8 cellular contexts compared by ENCODE assay signal in genomic region chr1:224433671-224434446, GRCh38. TPM values are rescaled to one million over a fixed set of nuclear protein-coding genes. Genes with fewer than 3 reads are reported as not detected.
DNase-seq lines count a peak whose midpoint lies in the region; ATAC-seq, FAIRE-seq and TF ChIP-seq lines count a peak whose summit lies in the region.

No MANE protein-coding gene starts in this region.

- no peaks in the 10 kb centered on the region for H3K9me3 Mint-ChIP-seq in activated CD8-positive, alpha-beta T cell treated with anti-CD3 and anti-CD28 coated beads, Interleukin-2, amount 10 ng/mL, durations not matched to agents 7 days and 5 days (ENCODE audit: insufficient read depth)
- no peaks in the 10 kb centered on the region for H3K9me3 Mint-ChIP-seq in stimulated activated naive CD8-positive, alpha-beta T cell treated with anti-CD3 and anti-CD28 coated beads, Interleukin-15, amount 100 ng/mL, for 72 hours

- 3% methylated on average over 29 of the region's 66 CpGs; no CpG with 5 or more reads in 1 of the 2 experiments for WGBS in H1 (ENCODE audit: extremely low coverage in 1 of 2, insufficient coverage in 1 of 2, insufficient read length in 1 of 2, insufficient replicate concordance in 2 of 2, low coverage in 1 of 2, low lambda C conversion rate in 2 of 2, missing lambda C conversion rate in 1 of 2), 2 experiments
- 0 to 1% methylated on average over 16 to 23 of the region's 66 CpGs for WGBS in mesodermal cell (ENCODE audit: insufficient coverage in 2 of 2), 2 experiments

- H3K9me3 ChIP-seq in H1 (ENCODE audit: insufficient read depth in 2 of 2, low read depth in 1 of 2, low read length in 1 of 2): no peaks in the 10 kb centered on the region
- H3K9me3 ChIP-seq in mesodermal cell (ENCODE audit: control insufficient read depth, low read length): no peaks in the 10 kb centered on the region

- no peak overlapping the region for H3K4ac ChIP-seq in H1 (replicated peaks; ENCODE audit: insufficient read length, low read depth, low read length)

- ATAC-seq in activated CD8-positive, alpha-beta T cell treated with anti-CD3 and anti-CD28 coated beads, Interleukin-2, amount 10 ng/mL, durations not matched to agents 7 days and 5 days: peak; percentile 18
- peak; percentile 26 for ATAC-seq in stimulated activated naive CD8-positive, alpha-beta T cell treated with anti-CD3 and anti-CD28 coated beads, Interleukin-15, amount 100 ng/mL, for 72 hours
- ATAC-seq in HG02623 (IDR thresholded peaks at IDR 0.05; ENCODE audit: unreplicated experiment): no peak

- no peaks in the 10 kb centered on the region for H3K79me1 ChIP-seq in H1 (ENCODE audit: low read depth, low read length)

- H3K79me2 ChIP-seq in H1 (ENCODE audit: control insufficient read depth in 1 of 2, insufficient read depth in 2 of 2, low read length in 2 of 2): peaks cover 19 to 58% of the 10 kb centered on the region in 2 experiments

- peak in 1 of 2 experiments; percentile 12; a peak in 1 of 3 replicates for TF ChIP-seq EP300 in H1 (IDR thresholded peaks at IDR 0.05; ENCODE audit: borderline replicate concordance in 1 of 2, low read depth in 2 of 2, low read length in 2 of 2)

- H3K9ac ChIP-seq in H1 (replicated peaks in 1 of 4; ENCODE audit: extremely low read depth in 1 of 4, low read depth in 3 of 4, low read length in 3 of 4): peak overlapping the region in 3 of 4 experiments; percentile 56 to 81 (median 71); a peak in 6 of 7 replicates

- no peak overlapping the region for H2BK20ac ChIP-seq in H1 (ENCODE audit: low read length)

- H3K18ac ChIP-seq in H1 (ENCODE audit: extremely low read depth, low read length): no peak overlapping the region; the same call in 1 of the 2 replicates

- H2BK12ac ChIP-seq in H1 (ENCODE audit: low read depth, low read length): no peak overlapping the region

- H3K36me3 ChIP-seq in H1 (ENCODE audit: control insufficient read depth in 2 of 4, insufficient read depth in 4 of 4, low read length in 3 of 4) (peaks cover 0 to 31% (median 7%) of the 10 kb centered on the region in 4 experiments; a peak in 7 of 8 replicates), mesodermal cell (ENCODE audit: control insufficient read depth, insufficient read depth, low read length) (peaks cover 7% of the 10 kb centered on the region)

- H2BK15ac ChIP-seq in H1 (ENCODE audit: low read length): no peak overlapping the region

- no peaks in the 10 kb centered on the region for H3K27me3 Mint-ChIP-seq in activated CD8-positive, alpha-beta T cell treated with anti-CD3 and anti-CD28 coated beads, Interleukin-2, amount 10 ng/mL, durations not matched to agents 7 days and 5 days (ENCODE audit: low read depth)
- H3K27me3 Mint-ChIP-seq in stimulated activated naive CD8-positive, alpha-beta T cell treated with anti-CD3 and anti-CD28 coated beads, Interleukin-15, amount 100 ng/mL, for 72 hours: no peaks in the 10 kb centered on the region

- peak overlapping the region; percentile 40; the same call in 1 of the 2 replicates for H2BK5ac ChIP-seq in H1 (ENCODE audit: low read depth, low read length)

- no peak overlapping the region for H3K23ac ChIP-seq in H1 (ENCODE audit: insufficient read length)

- no peaks in the 10 kb centered on the region for H3K27me3 ChIP-seq in H1 (replicated peaks in 1 of 4; ENCODE audit: control insufficient read depth in 3 of 4, extremely low read depth in 1 of 4, insufficient read depth in 3 of 4, low read length in 3 of 4)

- TF ChIP-seq RAD21 in H1 (IDR thresholded peaks at IDR 0.05 in 1 of 2, conservative IDR thresholded peaks at IDR 0.05 in 1 of 2; ENCODE audit: low read depth in 2 of 2, low read length in 2 of 2): no peak

- peak overlapping the region; percentile 37 to 93 (median 83) for H3K4me3 ChIP-seq in H1 (ENCODE audit: extremely low read depth in 1 of 4, insufficient read depth in 2 of 4, low read depth in 3 of 4, low read length in 4 of 4)
- peak overlapping the region; percentile 74 for H3K4me3 ChIP-seq in mesodermal cell (ENCODE audit: extremely low read depth, insufficient read depth, low read length, poor library complexity, severe bottlenecking)

- H4K8ac ChIP-seq in H1 (ENCODE audit: extremely low read depth, insufficient read depth, low read length): no peak overlapping the region; the same call in 1 of the 2 replicates

- DNase-seq in EL (peak; percentile 17), LHCN-M2 (ENCODE audit: low read depth) (peak; percentile 15), H1 (ENCODE audit: low read depth in 1 of 2, low spot score in 2 of 2) (peak in 1 of 2 experiments; percentile 59), NCI-H510A (lab: John Stamatoyannopoulos, UW) (no peak)
- DNase-seq in activated CD8-positive, alpha-beta T cell treated with anti-CD3 and anti-CD28 coated beads, Interleukin-2, amount 10 ng/mL, durations not matched to agents 7 days and 5 days: peak; percentile 57
- DNase-seq in stimulated activated naive CD8-positive, alpha-beta T cell treated with anti-CD3 and anti-CD28 coated beads, Interleukin-15, amount 100 ng/mL, for 72 hours: peak; percentile 46 to 48

- TF ChIP-seq CTCF in H1 (IDR thresholded peaks at IDR 0.05; ENCODE audit: control extremely low read depth in 1 of 3, insufficient read depth in 1 of 3, low read depth in 1 of 3, low read length in 3 of 3): no peak

- peaks cover 11% of the 10 kb centered on the region for H3K23me2 ChIP-seq in H1 (ENCODE audit: low read depth, low read length)

- CTCF ChIA-PET in activated CD8-positive, alpha-beta T cell treated with anti-CD3 and anti-CD28 coated beads, Interleukin-2, amount 10 ng/mL, durations not matched to agents 7 days and 5 days (lab: Charles Lee): interaction anchor here (1.0 to 8.1 kb wide), 4 partner anchors 9 to 45 kb away, joined by 3 to 65 read pairs (median 3); no protein-coding TSS in a partner anchor
- CTCF ChIA-PET in H1 (lab: Charles Lee; ENCODE audit: partially characterized antibody): interaction anchor here (1.5 to 1.7 kb wide), 2 partner anchors 20 to 80 kb away, joined by 4 to 5 read pairs; no protein-coding TSS in a partner anchor

- no peak for TF ChIP-seq POLR2A in H1 (IDR thresholded peaks at IDR 0.05; ENCODE audit: control extremely low read depth in 1 of 2, low read depth in 2 of 2, low read length in 2 of 2)

- H3K4me2 ChIP-seq in H1 (ENCODE audit: insufficient read depth in 1 of 2, low read depth in 2 of 2, low read length in 2 of 2): peak overlapping the region; percentile 86 to 88

- H3K27ac ChIP-seq in H1 (ENCODE audit: low read depth, low read length) (no peak overlapping the region), mesodermal cell (ENCODE audit: low read depth, low read length, severe bottlenecking) (peak overlapping the region; percentile 62)

- H3K27ac Mint-ChIP-seq in activated CD8-positive, alpha-beta T cell treated with anti-CD3 and anti-CD28 coated beads, Interleukin-2, amount 10 ng/mL, durations not matched to agents 7 days and 5 days: peak overlapping the region; percentile 82
- peak overlapping the region; percentile 96 for H3K27ac Mint-ChIP-seq in stimulated activated naive CD8-positive, alpha-beta T cell treated with anti-CD3 and anti-CD28 coated beads, Interleukin-15, amount 100 ng/mL, for 72 hours

- H2AFZ ChIP-seq in H1 (ENCODE audit: low read length): no peak overlapping the region

- peak overlapping the region; percentile 86 for H3K4me3 Mint-ChIP-seq in activated CD8-positive, alpha-beta T cell treated with anti-CD3 and anti-CD28 coated beads, Interleukin-2, amount 10 ng/mL, durations not matched to agents 7 days and 5 days
- H3K4me3 Mint-ChIP-seq in stimulated activated naive CD8-positive, alpha-beta T cell treated with anti-CD3 and anti-CD28 coated beads, Interleukin-15, amount 100 ng/mL, for 72 hours: peak overlapping the region; percentile 86 to 99

- FAIRE-seq in H1 (lab: Jason Lieb, UNC): no peak

- peaks cover 0 to 12% (median 1%) of the 10 kb centered on the region in 4 experiments; a peak in 4 of 7 replicates for H3K4me1 ChIP-seq in H1 (replicated peaks in 1 of 4; ENCODE audit: control insufficient read depth in 3 of 4, insufficient read depth in 4 of 4, low read length in 3 of 4)
- H3K4me1 ChIP-seq in mesodermal cell (ENCODE audit: control insufficient read depth, insufficient read depth, low read length, poor library complexity, severe bottlenecking): peaks cover 5% of the 10 kb centered on the region

- peaks cover 16% of the 10 kb centered on the region in 2 experiments for H4K20me1 ChIP-seq in H1 (replicated peaks in 1 of 2; ENCODE audit: control insufficient read depth in 1 of 2, insufficient read depth in 2 of 2, low read length in 2 of 2)

- peak overlapping the region; percentile 64 for H4K5ac ChIP-seq in H1 (ENCODE audit: insufficient read length, low read depth, low read length)

- peak overlapping the region; percentile 27 for H4K91ac ChIP-seq in H1 (replicated peaks; ENCODE audit: insufficient read length, low read length)

- H2BK120ac ChIP-seq in H1 (replicated peaks; ENCODE audit: low read depth, low read length): no peak overlapping the region

- H3K36me3 Mint-ChIP-seq in activated CD8-positive, alpha-beta T cell treated with anti-CD3 and anti-CD28 coated beads, Interleukin-2, amount 10 ng/mL, durations not matched to agents 7 days and 5 days (ENCODE audit: low read depth): peaks cover 28% of the 10 kb centered on the region

- H3K14ac ChIP-seq in H1 (ENCODE audit: insufficient read length): no peak overlapping the region

- no peak overlapping the region for H2AK5ac ChIP-seq in H1 (ENCODE audit: low read depth, low read length)

- POLR2A ChIA-PET in activated CD8-positive, alpha-beta T cell treated with anti-CD3 and anti-CD28 coated beads, Interleukin-2, amount 10 ng/mL, durations not matched to agents 7 days and 5 days (lab: Charles Lee): interaction anchor here (0.7 to 2.0 kb wide), 6 partner anchors 10 to 251 kb away, joined by 3 to 8 read pairs (median 4); partner anchors contain the start of gene DEGS1
- POLR2A ChIA-PET in H1 (lab: Charles Lee; ENCODE audit: partially characterized antibody): interaction anchor here (0.8 to 3.8 kb wide), 14 partner anchors 9 to 112 kb away, joined by 3 to 15 read pairs (median 4); no protein-coding TSS in a partner anchor

- no peak overlapping the region for H3K56ac ChIP-seq in H1 (replicated peaks; ENCODE audit: insufficient read length, low read depth, low read length)

- H3K4me1 Mint-ChIP-seq in activated CD8-positive, alpha-beta T cell treated with anti-CD3 and anti-CD28 coated beads, Interleukin-2, amount 10 ng/mL, durations not matched to agents 7 days and 5 days (ENCODE audit: low read depth): peaks cover 56% of the 10 kb centered on the region
- peaks cover 54% of the 10 kb centered on the region for H3K4me1 Mint-ChIP-seq in stimulated activated naive CD8-positive, alpha-beta T cell treated with anti-CD3 and anti-CD28 coated beads, Interleukin-15, amount 100 ng/mL, for 72 hours

RNA-seq across cellular contexts. Expression of gene WDR26, which starts 0.7 kb away (rescaled TPM):
- 29.2 and 34.6 TPM in 2 replicates for total RNA-seq in LHCN-M2 (2014; rRNA removed)
- polyA plus RNA-seq in LHCN-M2 (2012): 33.0 TPM
- total RNA-seq in activated CD8-positive, alpha-beta T cell treated with anti-CD3 and anti-CD28 coated beads, Interleukin-2, amount 10 ng/mL, durations not matched to agents 7 days and 5 days: 10 to 100 TPM; 63.8 to 66.2 TPM
- 65.5 and 72.5 TPM in 2 replicates for total RNA-seq in H1 (2021; fragmentation: NEBNext Ultra II Directional; extraction: Animal tissue kit (Norgen Biotek cat#: 25700))
- 14.7 and 18.0 TPM in 2 replicates for polyA plus RNA-seq in H1 (2011; rRNA removed)
- polyA plus RNA-seq in H1 (2011; cell fraction: cytosol; rRNA removed): 26.3 TPM
- polyA plus RNA-seq in H1 (2011; cell fraction: nucleus; rRNA removed): 39.8 TPM
- polyA plus RNA-seq in H1 (2012, experiment 1 of 2): 38.0 to 52.6 TPM (median 50.8 TPM) in 4 replicates
- 6.7 TPM for polyA plus RNA-seq in H1 (2012, experiment 2 of 2)
- 32.3 TPM for polyA plus RNA-seq in H1 (2013, experiment 1 of 2)
- polyA plus RNA-seq in H1 (2013, experiment 2 of 2): 29.9 TPM
- 53.7 and 61.6 TPM in 2 replicates for polyA minus RNA-seq in H1 (2011; rRNA and poly(A)+ RNA removed)
- 44.9 TPM for polyA minus RNA-seq in H1 (2011; cell fraction: cytosol; rRNA and poly(A)+ RNA removed)
- polyA minus RNA-seq in H1 (2011; cell fraction: nucleus; rRNA and poly(A)+ RNA removed): 101 TPM
- 67.2 TPM for polyA plus RNA-seq in mesodermal cell (2013, experiment 1 of 2)
- polyA plus RNA-seq in mesodermal cell (2013, experiment 2 of 2): 68.5 TPM
